ENCODE assay signal across 8 cellular contexts in the genomic region with DNA sequence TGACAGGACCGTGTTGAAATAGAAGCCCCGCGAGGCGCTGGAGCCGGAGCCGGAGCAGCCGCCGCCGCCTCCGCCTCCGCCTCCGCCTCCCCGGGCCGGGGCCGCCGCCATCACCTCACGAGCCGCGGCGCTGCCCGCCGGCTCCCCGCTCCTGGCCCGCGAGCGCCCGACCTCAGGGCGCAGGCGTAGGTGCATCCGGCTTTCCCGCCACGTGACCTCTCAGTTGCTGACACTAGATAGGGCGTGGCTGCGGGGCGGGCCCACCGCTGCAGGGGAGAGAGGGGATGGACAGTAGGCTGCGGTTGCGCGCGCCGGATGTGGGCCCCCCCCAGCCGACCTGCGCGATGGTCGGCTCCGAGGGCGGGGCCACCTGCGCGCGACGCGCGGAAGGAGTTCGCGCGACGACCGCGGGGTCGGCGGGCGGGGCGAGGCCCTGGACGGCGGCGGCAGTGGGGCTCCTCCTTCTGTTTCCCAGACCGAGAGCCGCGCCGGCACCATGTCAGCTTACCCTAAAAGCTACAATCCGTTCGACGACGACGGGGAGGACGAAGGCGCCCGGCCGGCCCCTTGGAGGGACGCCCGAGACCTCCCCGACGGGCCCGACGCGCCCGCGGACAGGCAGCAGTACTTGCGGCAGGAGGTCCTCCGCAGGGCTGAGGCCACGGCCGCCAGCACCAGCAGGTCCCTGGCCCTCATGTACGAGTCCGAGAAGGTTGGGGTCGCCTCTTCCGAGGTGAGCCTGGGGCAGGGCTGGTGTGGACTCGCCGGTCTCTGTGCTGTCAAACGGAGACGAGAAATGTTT. TPM values are rescaled to one million over a fixed set of nuclear protein-coding genes. Genes with fewer than 3 reads are reported as not detected.
DNase-seq lines count a peak whose midpoint lies in the region; ATAC-seq lines count a peak whose summit lies in the region.

Gene PI4KA, minus strand, starts transcription at position 197 of the 802 bp plus-strand sequence. Its CDS starts 86 bp downstream, at position 111.
Gene SNAP29, plus strand, starts transcription at position 393 of the 802 bp plus-strand sequence. Its CDS starts 104 bp downstream, at position 497.

- peaks cover 7% of the 10 kb centered on the region for H3K36me3 ChIP-seq in effector memory CD4-positive, alpha-beta T cell (ENCODE audit: control insufficient read depth, insufficient read depth, low read length)

- peak within 1 kb of the TSS; percentile 75 for H3K4me3 ChIP-seq in effector memory CD4-positive, alpha-beta T cell (ENCODE audit: insufficient read depth, low read depth, low read length, poor library complexity, severe bottlenecking)

- peak; percentile 88 for ATAC-seq in GM21360 (IDR thresholded peaks at IDR 0.05; ENCODE audit: unreplicated experiment)

- H3K4me1 ChIP-seq in effector memory CD4-positive, alpha-beta T cell (ENCODE audit: control insufficient read depth, insufficient read depth, low read length, poor library complexity, severe bottlenecking), result peaks cover 10% of the 10 kb centered on the region

- no peaks in the 10 kb centered on the region for H3K27me3 ChIP-seq in effector memory CD4-positive, alpha-beta T cell (replicated peaks; ENCODE audit: control insufficient read depth, insufficient read depth, low read length, poor library complexity, severe bottlenecking)

- DNase-seq in COLO668 (lab: John Stamatoyannopoulos, UW; ENCODE audit: unreplicated experiment), result peak; percentile 99
- DNase-seq in HT1080 (ENCODE audit: low read depth), result peak; percentile 96
- peak; percentile 98 to 99 for DNase-seq in NOMO-1 (lab: John Stamatoyannopoulos, UW; ENCODE audit: unreplicated experiment in 2 of 2)
- DNase-seq in activated CD8-positive, alpha-beta memory T cell treated with anti-CD3 and anti-CD28 coated beads for 4 hours (ENCODE audit: low read depth in 2 of 2), result peak; percentile 94 to 96
- peak; percentile 94 to 98 (median 97) for DNase-seq in effector memory CD4-positive, alpha-beta T cell
- peak; percentile 98 for DNase-seq in medulla oblongata (ENCODE audit: extremely low spot score)
- peak; percentile 96 to 98 (median 96) for DNase-seq in stimulated activated CD4-positive, alpha-beta T cell treated with anti-CD3 and anti-CD28 coated beads, TNF-alpha, amount 100 ng/mL, for 48 hours (ENCODE audit: low read depth in 3 of 3)

- H3K9me3 ChIP-seq in effector memory CD4-positive, alpha-beta T cell (ENCODE audit: control insufficient read depth, low read length), result no peaks in the 10 kb centered on the region

- H3K27ac ChIP-seq in effector memory CD4-positive, alpha-beta T cell (ENCODE audit: insufficient read depth, low read length, poor library complexity, severe bottlenecking), result peak within 1 kb of the TSS; percentile 72

RNA-seq across cellular contexts. Expression of gene PI4KA, which starts in this region (rescaled TPM):
- 32.9 and 35.9 TPM in 2 replicates for total RNA-seq in HT1080 (2014; rRNA removed; shearing (Covaris generic))
- 22.3 and 22.8 TPM in 2 replicates for polyA plus RNA-seq in HT1080 (2015; cell fraction: cytosol; rRNA removed)
- 76.2 and 80.1 TPM in 2 replicates for polyA plus RNA-seq in HT1080 (2015; cell fraction: nucleus; rRNA removed)

RNA-seq across cellular contexts. Expression of gene SNAP29, which starts in this region (rescaled TPM):
- total RNA-seq in HT1080 (2014; rRNA removed; shearing (Covaris generic)), result 11.2 and 12.0 TPM in 2 replicates
- polyA plus RNA-seq in HT1080 (2015; cell fraction: cytosol; rRNA removed), result 16.5 and 17.4 TPM in 2 replicates
- polyA plus RNA-seq in HT1080 (2015; cell fraction: nucleus; rRNA removed), result 7.0 and 7.4 TPM in 2 replicates

Comparison
In these comparisons a context has a peak if more than half of its experiments do, and no peak if none do; other contexts are left out.
1. Peak in every context shown above with its lines: DNase-seq, ATAC-seq, H3K4me3 ChIP-seq and H3K27ac ChIP-seq.